Comparison of ENCODE assay signal across 21 cellular contexts in genomic region chr4:55323375-55323774, GRCh38. TPM values are rescaled to one million over a fixed set of nuclear protein-coding genes. Genes with fewer than 3 reads are reported as not detected.
DNase-seq lines count a peak whose midpoint lies in the region; ATAC-seq and TF ChIP-seq lines count a peak whose summit lies in the region.
"Had no signal": no experiment of that assay in that cellular context is flagged by ENCODE, and none has a peak within 500 bp of the region (broad histone marks: within the 10 kb centered on the region; RNA-seq: fewer than 3 reads in every experiment).

No MANE protein-coding gene starts in this region.

- POLR2A ChIA-PET in A673 (lab: Charles Lee; ENCODE audit: low non-redundant PET) (no interaction called here), PC-3 (lab: Charles Lee; ENCODE audit: unreplicated experiment) (no interaction called here)

- H4K20me1 ChIP-seq in PC-3 (ENCODE audit: low read length), result no peaks in the 10 kb centered on the region
- H4K20me1 ChIP-seq: BLaER1 had no signal

- TF ChIP-seq POLR2A in upper lobe of left lung (IDR thresholded peaks at IDR 0.05), result no peak

- H3K36me3 Mint-ChIP-seq in Calu3 (ENCODE audit: insufficient read depth, unreplicated experiment), result no peaks in the 10 kb centered on the region
- H3K36me3 Mint-ChIP-seq: CD14-positive monocyte; CD8-positive, alpha-beta T cell had no signal

- ATAC-seq in PC-3 (no peak), upper lobe of left lung (ENCODE audit: low FRiP score in 2 of 2) (no peak), HG03175 (IDR thresholded peaks at IDR 0.05; ENCODE audit: unreplicated experiment) (no peak)
- ATAC-seq: A549; CD8-positive, alpha-beta T cell had no signal

- H3K9me2 ChIP-seq in PC-3 (replicated peaks; ENCODE audit: low read length), result no peaks in the 10 kb centered on the region

- DNase-seq in A673 (ENCODE audit: low spot score), result peak; percentile 52
- no peak for DNase-seq in Calu3
- DNase-seq in PC-3, result peak; percentile 22
- peak; percentile 60 for DNase-seq in dermis blood vessel endothelial cell
- no peak for DNase-seq in DMS153 (lab: John Stamatoyannopoulos, UW)
- no peak for DNase-seq in upper lobe of left lung
- DNase-seq in DMS79 treated with DMSO at 0.1 percent for 48 hours (lab: John Stamatoyannopoulos, UW), result no peak
- DNase-seq: ACHN; BE2C; C1 segment of cervical spinal cord; Caco-2; CD4-positive, alpha-beta T cell; CD8-positive, alpha-beta T cell; DMS53; DMS79; GF-D8 had no signal

- CTCF ChIA-PET in A673 (lab: Charles Lee), result interaction anchor here (0.8 kb wide), 1 partner anchor 352 kb away, joined by 3 read pairs; no protein-coding TSS in a partner anchor
- CTCF ChIA-PET in Calu3 (lab: Charles Lee), result interaction anchor here (1.9 kb wide), 1 partner anchor 139 kb away, joined by 13 read pairs; no protein-coding TSS in a partner anchor
- CTCF ChIA-PET in PC-3 (lab: Charles Lee), result no interaction called here

- H3K79me2 ChIP-seq in PC-3 (ENCODE audit: low read length), result no peaks in the 10 kb centered on the region

- H3K36me3 ChIP-seq in A673 (ENCODE audit: insufficient read depth, low read length, poor library complexity, severe bottlenecking) (no peaks in the 10 kb centered on the region), PC-3 (ENCODE audit: low read depth, low read length) (no peaks in the 10 kb centered on the region), upper lobe of left lung (no peaks in the 10 kb centered on the region)
- H3K36me3 ChIP-seq: BE2C, BLaER1 had no signal

- H3K9me3 ChIP-seq in A673 (ENCODE audit: low read depth, low read length, poor library complexity, severe bottlenecking) (no peaks in the 10 kb centered on the region), PC-3 (ENCODE audit: low read length) (no peaks in the 10 kb centered on the region), upper lobe of left lung (no peaks in the 10 kb centered on the region)
- H3K9me3 ChIP-seq: A549, BE2C, BLaER1, Caco-2 had no signal

- H3F3A ChIP-seq in PC-3 (ENCODE audit: low read length, unreplicated experiment), result no peaks in the 10 kb centered on the region

- H3K4me1 Mint-ChIP-seq in Calu3 (ENCODE audit: low read depth, unreplicated experiment), result peaks cover 33% of the 10 kb centered on the region

- H3K27ac ChIP-seq in A673 (ENCODE audit: low read depth, low read length, poor library complexity, severe bottlenecking), result no peak overlapping the region
- H3K27ac ChIP-seq in PC-3 (ENCODE audit: low read length), result no peak overlapping the region
- H3K27ac ChIP-seq in upper lobe of left lung, result no peak overlapping the region
- H3K27ac ChIP-seq: 22Rv1, A549, BLaER1 had no signal

- BruUV-seq in A673 (replicated peaks; lab: Mats Ljungman, UMichigan) (no TSS peak), Calu3 (replicated peaks; lab: Mats Ljungman, UMichigan) (no TSS peak), PC-3 (replicated peaks; lab: Mats Ljungman, UMichigan) (no TSS peak)

- H3K4me2 ChIP-seq in PC-3 (ENCODE audit: low read length), result no peak overlapping the region
- H3K4me2 ChIP-seq: A549, BLaER1 had no signal

- peak overlapping the region; percentile 47 for H3K27ac Mint-ChIP-seq in Calu3 (ENCODE audit: unreplicated experiment)
- H3K27ac Mint-ChIP-seq: CD14-positive monocyte; CD4-positive, alpha-beta T cell; CD8-positive, alpha-beta T cell had no signal

- H3K9ac ChIP-seq in PC-3 (ENCODE audit: low read length), result no peak overlapping the region
- H3K9ac ChIP-seq: BLaER1 had no signal

- no peak for TF ChIP-seq EP300 in upper lobe of left lung (IDR thresholded peaks at IDR 0.05)

- no peak overlapping the region for H2AFZ ChIP-seq in PC-3 (ENCODE audit: low read length)

- peaks cover 6% of the 10 kb centered on the region for H3K4me1 ChIP-seq in A673 (ENCODE audit: insufficient read depth, low read length, poor library complexity, severe bottlenecking)
- H3K4me1 ChIP-seq in PC-3 (ENCODE audit: insufficient read depth, low read length), result peaks cover 16% of the 10 kb centered on the region
- peaks cover 0 to 12% (median 4%) of the 10 kb centered on the region in 4 donors for H3K4me1 ChIP-seq in upper lobe of left lung
- H3K4me1 ChIP-seq: A549, BE2C, Caco-2 had no signal

- no peaks in the 10 kb centered on the region for H3K27me3 Mint-ChIP-seq in Calu3 (ENCODE audit: unreplicated experiment)
- H3K27me3 Mint-ChIP-seq: CD4-positive, alpha-beta T cell had no signal

- intact Hi-C loops in A673 (cut with micrococcal nuclease; ENCODE audit: unreplicated experiment), result loop anchor here (5.0 kb wide), 1 partner anchor 326 kb away; no protein-coding TSS in a partner anchor
- intact Hi-C loops in Calu3 (cut with micrococcal nuclease; ENCODE audit: unreplicated experiment), result loop anchor here (10.0 kb wide), 1 partner anchor 231 kb away; no protein-coding TSS in a partner anchor
- intact Hi-C loops in PC-3 (cut with micrococcal nuclease), result loop anchor here (5.0 to 10.0 kb wide), 3 partner anchors 201 to 409 kb away; partner anchors contain the start of gene NMU

- H3K27me3 ChIP-seq in A673 (replicated peaks; ENCODE audit: insufficient read depth, low read depth, low read length, poor library complexity), result no peaks in the 10 kb centered on the region
- no peaks in the 10 kb centered on the region for H3K27me3 ChIP-seq in PC-3 (ENCODE audit: low read length)
- H3K27me3 ChIP-seq in upper lobe of left lung, result no peaks in the 10 kb centered on the region
- H3K27me3 ChIP-seq: BE2C, BLaER1 had no signal

- TF ChIP-seq CTCF in A673 (conservative IDR thresholded peaks at IDR 0.05; ENCODE audit: low read depth, low read length) (no peak), Calu3 (IDR thresholded peaks at IDR 0.05; ENCODE audit: unreplicated experiment) (no peak), PC-3 (conservative IDR thresholded peaks at IDR 0.05; ENCODE audit: low read depth, low read length) (no peak), upper lobe of left lung (IDR thresholded peaks at IDR 0.05) (no peak)

- H3K4me3 ChIP-seq in A673 (ENCODE audit: low read depth, low read length, poor library complexity, severe bottlenecking), result no peak overlapping the region
- H3K4me3 ChIP-seq in PC-3 (ENCODE audit: low read length), result no peak overlapping the region
- no peak overlapping the region for H3K4me3 ChIP-seq in upper lobe of left lung
- H3K4me3 ChIP-seq: A549, BLaER1 had no signal

- peaks cover 6% of the 10 kb centered on the region for H3K9me3 Mint-ChIP-seq in Calu3 (ENCODE audit: low read depth, unreplicated experiment)
- H3K9me3 Mint-ChIP-seq: CD14-positive monocyte; CD4-positive, alpha-beta T cell; CD8-positive, alpha-beta T cell had no signal

- H3K4me3 Mint-ChIP-seq in Calu3 (ENCODE audit: low read depth, unreplicated experiment), result no peak overlapping the region
- H3K4me3 Mint-ChIP-seq: CD14-positive monocyte; CD4-positive, alpha-beta T cell; CD8-positive, alpha-beta T cell had no signal

RNA-seq across cellular contexts. Expression of gene SRD5A3, which starts 22.7 kb away (rescaled TPM):
- 40.4 and 48.1 TPM in 2 replicates for total RNA-seq in A673 (2021)
- 35.9 and 39.6 TPM in 2 replicates for total RNA-seq in Calu3 (2022)
- 15.2 and 24.0 TPM in 2 replicates for total RNA-seq in PC-3 (2014; rRNA removed)
- total RNA-seq in dermis blood vessel endothelial cell, result 9.2 and 12.7 TPM in 2 replicates
- total RNA-seq in upper lobe of left lung, result 10 to 100 TPM in 4 of 6 donors, 1 to 10 TPM in 2; 7.2 to 21.4 (median 13.0) TPM

Comparison
In these comparisons a context has a peak if more than half of its experiments do, and no peak if none do; other contexts are left out.
1. DNase-seq: peak in A673 (single experiment), PC-3 (single experiment) and dermis blood vessel endothelial cell (single experiment); none in Calu3 (single experiment), DMS153 (single experiment), upper lobe of left lung (0 of 2) and DMS79 treated with DMSO at 0.1 percent for 48 hours (single experiment).